ENCODE assay signal across 8 cellular contexts in the genomic region with DNA sequence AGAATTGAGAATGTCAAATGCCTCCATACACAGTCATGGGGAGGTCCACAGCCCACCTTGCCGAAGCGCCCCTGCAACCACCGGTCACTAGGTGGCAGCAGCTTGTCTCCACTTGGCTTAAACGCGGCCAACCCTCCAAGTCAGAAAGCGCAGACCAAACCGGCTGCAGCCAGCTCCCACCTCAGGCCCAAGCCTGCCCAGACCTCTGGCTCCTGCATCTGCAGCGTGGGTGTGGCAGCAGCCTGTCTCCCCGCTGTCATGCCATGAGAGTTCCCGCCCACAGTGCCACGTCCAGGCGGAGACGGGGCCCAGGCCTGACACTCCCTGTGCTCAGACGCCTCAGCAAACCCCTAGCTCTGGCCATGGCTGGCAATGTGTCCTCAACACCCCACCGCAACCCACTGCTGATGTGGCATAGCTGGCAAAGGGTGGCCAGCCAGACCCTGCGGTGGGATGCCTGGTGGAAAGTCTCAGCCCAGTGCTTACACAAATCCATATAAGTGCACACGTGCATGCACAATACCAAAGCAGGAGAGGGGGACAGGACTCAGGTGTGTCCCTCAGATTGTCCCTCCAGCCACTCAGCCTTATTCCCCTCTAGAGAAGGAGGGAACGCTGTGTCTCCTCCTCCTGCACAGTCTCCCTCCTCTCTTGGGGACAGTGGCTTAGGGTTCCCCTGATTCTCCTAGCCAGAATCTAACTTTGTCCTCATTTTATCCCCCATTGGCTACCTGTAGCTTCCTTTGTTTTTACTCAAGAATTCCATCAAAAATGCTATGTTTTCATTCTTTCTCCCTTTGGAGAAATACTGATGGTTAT. TPM values are rescaled to one million over a fixed set of nuclear protein-coding genes. Genes with fewer than 3 reads are reported as not detected.
A peak's percentile ranks its signal among the peaks of the same experiment; 100 is the strongest.
DNase-seq lines count a peak whose midpoint lies in the region; ATAC-seq and TF ChIP-seq lines count a peak whose summit lies in the region.

No MANE protein-coding gene starts in this region.

- ATAC-seq in CD8-positive, alpha-beta T cell = peak; percentile 21
- ATAC-seq in activated B cell treated with CpG ODN at 0.5 μM for 24 hours (ENCODE audit: low read depth) (peak; percentile 27), HG03354 (IDR thresholded peaks at IDR 0.05; ENCODE audit: poor library complexity, severe bottlenecking, unreplicated experiment) (no peak)

- peak overlapping the region; percentile 43 for H3K4me3 Mint-ChIP-seq in CD8-positive, alpha-beta T cell
- H3K4me3 Mint-ChIP-seq in activated B cell treated with CpG ODN at 0.5 μM for 24 hours = no peak overlapping the region

- intact Hi-C loops in CD8-positive, alpha-beta T cell (cut with DNase I, micrococcal nuclease) = loop anchor here (1.0 to 10.0 kb wide), 3 partner anchors 308 to 868 kb away; partner anchors contain the start of gene ATP5MC1 (in 1 of the 2)
- intact Hi-C loops in activated B cell treated with CpG ODN at 0.5 μM for 24 hours (cut with micrococcal nuclease) = loop anchor here (1.0 to 10.0 kb wide), 3 partner anchors 11 to 428 kb away; partner anchors contain the start of gene COPZ2

- no peak overlapping the region for H3K27ac Mint-ChIP-seq in CD8-positive, alpha-beta T cell
- no peak overlapping the region for H3K27ac Mint-ChIP-seq in activated B cell treated with CpG ODN at 0.5 μM for 24 hours

- H3K27me3 ChIP-seq in CD8-positive, alpha-beta T cell (ENCODE audit: insufficient read depth, low read length) = peaks cover 9% of the 10 kb centered on the region
- no peaks in the 10 kb centered on the region for H3K27me3 ChIP-seq in HAP-1 (ENCODE audit: low read depth)
- no peaks in the 10 kb centered on the region for H3K27me3 ChIP-seq in kidney epithelial cell (ENCODE audit: control insufficient read depth, insufficient read depth, low read length)

- in situ Hi-C loops in HAP-1 (cut with MboI; ENCODE audit: low sequenced_read_pairs) = loop anchor here (5.0 kb wide), 3 partner anchors 41 to 596 kb away; no protein-coding TSS in a partner anchor

- H3K4me3 ChIP-seq in CD8-positive, alpha-beta T cell (ENCODE audit: low read depth, low read length) = no peak overlapping the region
- H3K4me3 ChIP-seq in HAP-1 (no peak overlapping the region), cardiac fibroblast (replicated peaks in 1 of 2; ENCODE audit: low read depth in 2 of 2, low read length in 2 of 2) (no peak overlapping the region), kidney epithelial cell (ENCODE audit: low read depth, low read length) (no peak overlapping the region)

- peaks cover 35% of the 10 kb centered on the region for H3K4me1 ChIP-seq in CD8-positive, alpha-beta T cell (ENCODE audit: insufficient read depth, low read length)
- peaks cover 30% of the 10 kb centered on the region for H3K4me1 ChIP-seq in HAP-1

- POLR2A ChIA-PET in CD8-positive, alpha-beta T cell (lab: Charles Lee) = interaction anchor here (1.0 to 2.8 kb wide), 4 partner anchors 9 to 592 kb away, joined by 3 to 10 read pairs (median 5); partner anchors contain the start of gene NFE2L1
- POLR2A ChIA-PET in activated B cell treated with CpG ODN at 0.5 μM for 24 hours (lab: Charles Lee) = interaction anchor here (0.6 to 3.4 kb wide), 13 partner anchors 8 to 575 kb away, joined by 3 to 37 read pairs (median 3); partner anchors contain the start of genes CDK5RAP3 and NFE2L1

- peak; percentile 59 for TF ChIP-seq CTCF in CD8-positive, alpha-beta T cell (IDR thresholded peaks at IDR 0.05)
- TF ChIP-seq CTCF in activated B cell treated with CpG ODN at 0.5 μM for 24 hours (IDR thresholded peaks at IDR 0.05) (no peak), cardiac fibroblast (IDR thresholded peaks at IDR 0.05; ENCODE audit: low read depth, low read length) (peak; percentile 96), kidney epithelial cell (IDR thresholded peaks at IDR 0.05; ENCODE audit: insufficient read depth, low read length, poor library complexity, severe bottlenecking) (peak; percentile 95)

- CTCF ChIA-PET in CD8-positive, alpha-beta T cell (lab: Charles Lee) = interaction anchor here (0.5 to 7.5 kb wide), 39 partner anchors 9 to 600 kb away, joined by 3 to 253 read pairs (median 4); partner anchors contain the start of genes CBX1, CDK5RAP3, COPZ2 and NFE2L1
- CTCF ChIA-PET in activated B cell treated with CpG ODN at 0.5 μM for 24 hours (lab: Charles Lee) = interaction anchor here (0.6 to 3.5 kb wide), 26 partner anchors 9 to 603 kb away, joined by 3 to 148 read pairs (median 3); partner anchors contain the start of genes CBX1 and NFE2L1

- H3K27me3 Mint-ChIP-seq in CD8-positive, alpha-beta T cell (ENCODE audit: low read depth) = peaks cover 42% of the 10 kb centered on the region
- peaks cover 17% of the 10 kb centered on the region for H3K27me3 Mint-ChIP-seq in activated B cell treated with CpG ODN at 0.5 μM for 24 hours

- no peaks in the 10 kb centered on the region for H3K9me3 Mint-ChIP-seq in CD8-positive, alpha-beta T cell
- H3K9me3 Mint-ChIP-seq in activated B cell treated with CpG ODN at 0.5 μM for 24 hours = no peaks in the 10 kb centered on the region

- H3K36me3 Mint-ChIP-seq in CD8-positive, alpha-beta T cell = no peaks in the 10 kb centered on the region
- H3K36me3 Mint-ChIP-seq in activated B cell treated with CpG ODN at 0.5 μM for 24 hours (ENCODE audit: low read depth) = peaks cover 2% of the 10 kb centered on the region

- peak in 6 of 7 experiments; percentile 56 to 80 (median 76) for DNase-seq in CD8-positive, alpha-beta T cell
- peak; percentile 89 to 96 for DNase-seq in HAP-1 (ENCODE audit: low spot score in 2 of 2)
- DNase-seq in NCI-H2227 treated with DMSO at 0.1 percent for 48 hours (lab: John Stamatoyannopoulos, UW) = peak; percentile 79
- peak; percentile 72 for DNase-seq in activated B cell treated with CpG ODN at 0.5 μM for 24 hours
- DNase-seq in cardiac fibroblast (ENCODE audit: low read depth in 2 of 2) = peak; percentile 93 to 94
- no peak for DNase-seq in kidney epithelial cell (ENCODE audit: low read depth)
- peak; percentile 68 for DNase-seq in stimulated activated CD4-positive, alpha-beta T cell treated with anti-CD3 and anti-CD28 coated beads, Interleukin-12 subunit alpha, Interleukin-12 subunit beta, amount 100 ng/mL, for 4 hours

- peaks cover 23% of the 10 kb centered on the region for H3K4me1 Mint-ChIP-seq in CD8-positive, alpha-beta T cell (ENCODE audit: low read depth)
- H3K4me1 Mint-ChIP-seq in activated B cell treated with CpG ODN at 0.5 μM for 24 hours = peaks cover 35% of the 10 kb centered on the region

- H3K9me3 ChIP-seq in CD8-positive, alpha-beta T cell (ENCODE audit: low read length) = no peaks in the 10 kb centered on the region
- no peaks in the 10 kb centered on the region for H3K9me3 ChIP-seq in HAP-1

- no peaks in the 10 kb centered on the region for H3K36me3 ChIP-seq in CD8-positive, alpha-beta T cell (ENCODE audit: insufficient read depth, low read length)
- H3K36me3 ChIP-seq in HAP-1 (replicated peaks) (no peaks in the 10 kb centered on the region), kidney epithelial cell (ENCODE audit: control insufficient read depth, insufficient read depth, low read length) (no peaks in the 10 kb centered on the region)

- no peak overlapping the region for H3K27ac ChIP-seq in CD8-positive, alpha-beta T cell (ENCODE audit: low read depth, low read length)

RNA-seq across cellular contexts. Expression of gene COPZ2, which starts 10.9 kb away (rescaled TPM):
- under 1 TPM; 0.57 to 0.92 TPM for total RNA-seq in CD8-positive, alpha-beta T cell
- total RNA-seq in activated B cell treated with CpG ODN at 0.5 μM for 24 hours = 3.3 and 4.1 TPM in 2 replicates
- total RNA-seq in kidney epithelial cell = 3.3 and 3.7 TPM in 2 replicates

RNA-seq across cellular contexts. Expression of gene NFE2L1, which starts 21.4 kb away (rescaled TPM):
- 10 to 100 TPM; 29.5 to 32.5 TPM for total RNA-seq in CD8-positive, alpha-beta T cell
- 127 and 141 TPM in 2 replicates for total RNA-seq in activated B cell treated with CpG ODN at 0.5 μM for 24 hours
- 228 TPM in 2 replicates for total RNA-seq in kidney epithelial cell

RNA-seq across cellular contexts. Expression of gene CDK5RAP3, which starts 55.8 kb away (rescaled TPM):
- 100 to 1,000 TPM; 220 to 231 TPM for total RNA-seq in CD8-positive, alpha-beta T cell
- total RNA-seq in activated B cell treated with CpG ODN at 0.5 μM for 24 hours (275 and 286 TPM in 2 replicates), kidney epithelial cell (95.1 and 110 TPM in 2 replicates)
